In genomic region chr12:67456281-67456918, GRCh38 we compare ENCODE assay signal across 9 cellular contexts.
DNase-seq lines count a peak whose midpoint lies in the region; ATAC-seq, FAIRE-seq and TF ChIP-seq lines count a peak whose summit lies in the region.
"Had no signal": no experiment of that assay in that cellular context is flagged by ENCODE, and none has a peak within 500 bp of the region (broad histone marks: within the 10 kb centered on the region; RNA-seq: fewer than 3 reads in every experiment).

No MANE protein-coding gene starts in this region.

- POLR2A ChIA-PET in activated CD4-positive, alpha-beta T cell treated with anti-CD3 and anti-CD28 coated beads for 36 hours (lab: Charles Lee) = no interaction called here

- H3K4me2 ChIP-seq in neuronal stem cell (ENCODE audit: insufficient read depth, low read length, poor library complexity, severe bottlenecking) = no peak overlapping the region

- no peak for TF ChIP-seq CTCF in bronchial epithelial cell (IDR thresholded peaks at IDR 0.05; ENCODE audit: insufficient read depth, low read length, severe bottlenecking)

- H2AK5ac ChIP-seq in neuronal stem cell (ENCODE audit: low read depth, low read length) = no peak overlapping the region

- H3K27me3 ChIP-seq in bronchial epithelial cell (ENCODE audit: control insufficient read depth, insufficient read depth, low read length) (no peaks in the 10 kb centered on the region), neuronal stem cell (ENCODE audit: control insufficient read depth in 3 of 3, insufficient read depth in 3 of 3, low read depth in 1 of 3, low read length in 3 of 3) (peaks cover 0 to 3% (median 0%) of the 10 kb centered on the region in 3 experiments)

- no peaks in the 10 kb centered on the region for H3K9me3 Mint-ChIP-seq in activated CD4-positive, alpha-beta T cell treated with anti-CD3 and anti-CD28 coated beads for 36 hours (ENCODE audit: low read depth)

- CTCF ChIA-PET in activated CD4-positive, alpha-beta T cell treated with anti-CD3 and anti-CD28 coated beads for 36 hours (lab: Charles Lee) = no interaction called here

- H3K36me3 Mint-ChIP-seq in activated CD4-positive, alpha-beta T cell treated with anti-CD3 and anti-CD28 coated beads for 36 hours (ENCODE audit: low read depth) = no peaks in the 10 kb centered on the region

- H3K14ac ChIP-seq in neuronal stem cell (ENCODE audit: low read length) = no peak overlapping the region

- no peak overlapping the region for H2BK15ac ChIP-seq in neuronal stem cell (ENCODE audit: low read length)

- no peak overlapping the region for H3K4me3 Mint-ChIP-seq in activated CD4-positive, alpha-beta T cell treated with anti-CD3 and anti-CD28 coated beads for 36 hours

- intact Hi-C loops in activated CD4-positive, alpha-beta T cell treated with anti-CD3 and anti-CD28 coated beads for 36 hours (cut with DNase I, micrococcal nuclease) = loop anchor here in 1 of 2 experiments (10.0 kb wide), 1 partner anchor 828 kb away; no protein-coding TSS in a partner anchor

- H3K4ac ChIP-seq in neuronal stem cell (ENCODE audit: low read length) = no peak overlapping the region

- H3K4me3 ChIP-seq in bronchial epithelial cell (ENCODE audit: low read depth, low read length) = no peak overlapping the region
- H3K4me3 ChIP-seq in neuronal stem cell (ENCODE audit: low read length in 2 of 2) = no peak overlapping the region

- H2BK5ac ChIP-seq in neuronal stem cell (ENCODE audit: low read length) = no peak overlapping the region

- peaks cover 16% of the 10 kb centered on the region for H3K27me3 Mint-ChIP-seq in activated CD4-positive, alpha-beta T cell treated with anti-CD3 and anti-CD28 coated beads for 36 hours

- no peak for FAIRE-seq in bronchial epithelial cell (lab: Jason Lieb, UNC)

- H2BK12ac ChIP-seq in neuronal stem cell (ENCODE audit: low read length) = no peak overlapping the region

- H2AFZ ChIP-seq in neuronal stem cell (ENCODE audit: low read length) = no peak overlapping the region

- H4K91ac ChIP-seq in neuronal stem cell (ENCODE audit: low read depth, low read length, poor library complexity) = no peak overlapping the region

- no peak overlapping the region for H3K9ac ChIP-seq in neuronal stem cell (ENCODE audit: low read depth, low read length, poor library complexity)

- H3K9me3 ChIP-seq in neuronal stem cell (replicated peaks in 1 of 2; ENCODE audit: control insufficient read depth in 2 of 2, insufficient read depth in 1 of 2, low read depth in 1 of 2, low read length in 2 of 2) = no peaks in the 10 kb centered on the region

- no peak overlapping the region for H3K18ac ChIP-seq in neuronal stem cell (ENCODE audit: low read length)

- H3K4me1 ChIP-seq in neuronal stem cell (ENCODE audit: control insufficient read depth in 2 of 2, insufficient read depth in 1 of 2, low read depth in 1 of 2, low read length in 2 of 2) = peaks cover 0 to 11% of the 10 kb centered on the region in 2 donors

- H2BK120ac ChIP-seq in neuronal stem cell (ENCODE audit: low read depth, low read length) = no peak overlapping the region

- peaks cover 17% of the 10 kb centered on the region for H3K4me1 Mint-ChIP-seq in activated CD4-positive, alpha-beta T cell treated with anti-CD3 and anti-CD28 coated beads for 36 hours

- no CpG with 5 or more reads among the region's 4 CpGs for WGBS in neuronal stem cell (ENCODE audit: extremely low coverage in 2 of 2, insufficient read length in 2 of 2, insufficient replicate concordance in 1 of 2), 2 donors

- H3K36me3 ChIP-seq in bronchial epithelial cell (ENCODE audit: control insufficient read depth, insufficient read depth, low read length) (no peaks in the 10 kb centered on the region), neuronal stem cell (replicated peaks in 1 of 2; ENCODE audit: control insufficient read depth in 2 of 2, insufficient read depth in 2 of 2, low read length in 2 of 2) (no peaks in the 10 kb centered on the region)

- H3K27ac ChIP-seq in neuronal stem cell (replicated peaks; ENCODE audit: low read length) = peak overlapping the region; percentile 68

- DNase-seq in Daoy (ENCODE audit: low read depth) = peak; percentile 83
- DNase-seq in NCI-H1694 treated with DMSO at 0.1 percent for 48 hours (lab: John Stamatoyannopoulos, UW) = peak; percentile 87
- DNase-seq in bronchial epithelial cell (ENCODE audit: low read depth) = peak; percentile 68
- DNase-seq in neuronal stem cell (ENCODE audit: low spot score) = no peak
- DNase-seq in activated CD8-positive, alpha-beta memory T cell treated with anti-CD3 and anti-CD28 coated beads, Interleukin-2, amount 50 U/mL, for 48 hours = no peak
- DNase-seq in activated CD4-positive, alpha-beta T cell treated with anti-CD3 and anti-CD28 coated beads for 36 hours = no peak

- no peak overlapping the region for H3K27ac Mint-ChIP-seq in activated CD4-positive, alpha-beta T cell treated with anti-CD3 and anti-CD28 coated beads for 36 hours

- ATAC-seq in HG02759 (IDR thresholded peaks at IDR 0.05; ENCODE audit: unreplicated experiment) = no peak
- no peak for ATAC-seq in GM18868 (IDR thresholded peaks at IDR 0.05; ENCODE audit: unreplicated experiment)
- ATAC-seq in activated CD4-positive, alpha-beta T cell treated with anti-CD3 and anti-CD28 coated beads for 36 hours = no peak
- ATAC-seq: esophagus mucosa had no signal

- no peak overlapping the region for H4K8ac ChIP-seq in neuronal stem cell (ENCODE audit: low read depth, low read length)

- no peak overlapping the region for H3K23ac ChIP-seq in neuronal stem cell (ENCODE audit: low read depth, low read length, poor library complexity)

- H3K79me1 ChIP-seq in neuronal stem cell (ENCODE audit: low read depth, low read length) = no peaks in the 10 kb centered on the region

Comparison
In these comparisons a context has a peak if more than half of its experiments do, and no peak if none do; other contexts are left out.
1. DNase-seq: peak in Daoy (single experiment), NCI-H1694 treated with DMSO at 0.1 percent for 48 hours (single experiment) and bronchial epithelial cell (single experiment); none in neuronal stem cell (single experiment), activated CD8-positive, alpha-beta memory T cell treated with anti-CD3 and anti-CD28 coated beads, Interleukin-2, amount 50 U/mL, for 48 hours (single experiment) and activated CD4-positive, alpha-beta T cell treated with anti-CD3 and anti-CD28 coated beads for 36 hours (single experiment).